23 cellular contexts compared by ENCODE assay signal in the genomic region with DNA sequence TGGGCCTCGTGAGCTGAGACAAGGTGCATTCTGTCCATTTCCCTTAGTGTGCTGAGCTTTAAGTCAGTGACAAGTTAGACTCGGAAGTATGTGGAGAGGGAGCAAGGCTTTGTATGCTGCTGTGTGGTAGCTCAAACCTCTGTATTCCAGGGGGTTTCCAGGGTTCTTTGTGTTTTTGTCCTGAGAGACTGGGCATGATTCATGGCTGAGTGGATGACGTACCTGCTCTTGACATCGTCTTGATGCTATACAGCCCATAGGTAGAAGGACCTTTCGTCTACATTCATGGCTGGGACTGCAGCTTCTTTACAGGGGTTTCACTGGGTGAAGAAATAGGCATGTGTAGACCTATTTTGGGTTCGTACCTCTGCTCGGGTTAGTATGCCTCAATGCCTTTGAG.
DNase-seq lines count a peak whose midpoint lies in the region; ATAC-seq, FAIRE-seq and TF ChIP-seq lines count a peak whose summit lies in the region.
"Had no signal": no experiment of that assay in that cellular context is flagged by ENCODE, and none has a peak within 500 bp of the region (broad histone marks: within the 10 kb centered on the region; RNA-seq: fewer than 3 reads in every experiment).

No MANE protein-coding gene starts in this region.

- peaks cover 27% of the 10 kb centered on the region for H3K4me1 ChIP-seq in foreskin keratinocyte
- H3K4me1 ChIP-seq in keratinocyte (ENCODE audit: control insufficient read depth, extremely low read depth, insufficient read depth, low read length): peaks cover 32% of the 10 kb centered on the region
- no peaks in the 10 kb centered on the region for H3K4me1 ChIP-seq in smooth muscle cell (ENCODE audit: low read depth)
- H3K4me1 ChIP-seq: A549 had no signal

- no peaks in the 10 kb centered on the region for H3K27me3 ChIP-seq in foreskin keratinocyte
- H3K27me3 ChIP-seq in keratinocyte (ENCODE audit: control insufficient read depth, extremely low read depth, insufficient read depth, low read length): no peaks in the 10 kb centered on the region
- no peaks in the 10 kb centered on the region for H3K27me3 ChIP-seq in smooth muscle cell (ENCODE audit: low read depth)
- H3K27me3 ChIP-seq: BLaER1 treated with 17β-estradiol and CSF1 and Interleukin-3, amounts not matched to agents 10 nM and 100 nM had no signal

- DNase-seq in DMS53 (lab: John Stamatoyannopoulos, UW) (peak; percentile 30), DMS53 treated with DMSO at 0.1 percent for 48 hours (lab: John Stamatoyannopoulos, UW; ENCODE audit: unreplicated experiment) (no peak), foreskin keratinocyte (peak in 1 of 2 donors; percentile 37), keratinocyte (ENCODE audit: low read depth, low spot score) (no peak), smooth muscle cell (lab: John Stamatoyannopoulos, UW; ENCODE audit: unreplicated experiment) (no peak), GM12891 (ENCODE audit: insufficient read length, low spot score) (no peak)
- no peak for DNase-seq in stimulated activated CD4-positive, alpha-beta T cell treated with anti-CD3 and anti-CD28 coated beads, Interleukin-2, amount 100 ng/mL, for 48 hours
- DNase-seq: AML-193; Caco-2; Calu3; CD4-positive, alpha-beta T cell; CD8-positive, alpha-beta T cell; DMS79 treated with DMSO at 0.1 percent for 48 hours; GF-D8 had no signal

- H3K79me2 ChIP-seq in keratinocyte (ENCODE audit: control insufficient read depth, insufficient read depth, low read length) (no peaks in the 10 kb centered on the region), smooth muscle cell (ENCODE audit: low read depth) (no peaks in the 10 kb centered on the region)

- H2AFZ ChIP-seq in keratinocyte (ENCODE audit: control insufficient read depth, low read length) (no peak overlapping the region), smooth muscle cell (ENCODE audit: low read depth) (no peak overlapping the region)

- H4K20me1 ChIP-seq in keratinocyte (ENCODE audit: control insufficient read depth, extremely low read depth, insufficient read depth, low read length): no peaks in the 10 kb centered on the region
- no peaks in the 10 kb centered on the region for H4K20me1 ChIP-seq in smooth muscle cell (ENCODE audit: low read depth)
- H4K20me1 ChIP-seq: BLaER1 treated with 17β-estradiol and CSF1 and Interleukin-3, amounts not matched to agents 10 nM and 100 nM had no signal

- no peak for TF ChIP-seq POLR2A in GM12891 (IDR thresholded peaks at IDR 0.05; ENCODE audit: low read depth, low read length)

- dilution Hi-C loops in keratinocyte (cut with MboI; ENCODE audit: extremely low pct_ligation_motif_present, low sequenced_read_pairs): no loop called here

- TF ChIP-seq CTCF in foreskin keratinocyte (conservative IDR thresholded peaks at IDR 0.05): no peak
- no peak for TF ChIP-seq CTCF in keratinocyte (optimal IDR thresholded peaks at IDR 0.05 in 1 of 3, IDR thresholded peaks at IDR 0.05 in 1 of 3, conservative IDR thresholded peaks at IDR 0.05 in 1 of 3; ENCODE audit: extremely low read depth in 1 of 3, insufficient read depth in 2 of 3, low read length in 3 of 3)
- no peak for TF ChIP-seq CTCF in smooth muscle cell (IDR thresholded peaks at IDR 0.05; ENCODE audit: borderline replicate concordance, insufficient read depth, poor library complexity, severe bottlenecking)

- no peaks in the 10 kb centered on the region for H3K36me3 ChIP-seq in keratinocyte (ENCODE audit: control insufficient read depth in 2 of 2, extremely low read depth in 1 of 2, insufficient read depth in 2 of 2, low read length in 2 of 2)
- no peaks in the 10 kb centered on the region for H3K36me3 ChIP-seq in smooth muscle cell (ENCODE audit: low read depth)
- H3K36me3 ChIP-seq: BLaER1 treated with 17β-estradiol and CSF1 and Interleukin-3, amounts not matched to agents 10 nM and 100 nM had no signal

- no peak overlapping the region for H3K9ac ChIP-seq in keratinocyte (ENCODE audit: control insufficient read depth, extremely low read depth, insufficient read depth, low read length)
- peak overlapping the region; percentile 16 for H3K9ac ChIP-seq in smooth muscle cell (ENCODE audit: low read depth)
- H3K9ac ChIP-seq: BLaER1 treated with 17β-estradiol and CSF1 and Interleukin-3, amounts not matched to agents 10 nM and 100 nM had no signal

- no peak overlapping the region for H3K4me2 ChIP-seq in keratinocyte (ENCODE audit: control insufficient read depth, extremely low read depth, insufficient read depth, low read depth, low read length)
- no peak overlapping the region for H3K4me2 ChIP-seq in smooth muscle cell
- H3K4me2 ChIP-seq: A549; BLaER1 treated with 17β-estradiol and CSF1 and Interleukin-3, amounts not matched to agents 10 nM and 100 nM had no signal

- H3K27ac ChIP-seq in foreskin keratinocyte (no peak overlapping the region), keratinocyte (ENCODE audit: control insufficient read depth, insufficient read depth, low read length) (no peak overlapping the region), smooth muscle cell (ENCODE audit: low read depth) (peak overlapping the region; percentile 71)
- H3K27ac ChIP-seq: 22Rv1; A549; BLaER1 treated with 17β-estradiol and CSF1 and Interleukin-3, amounts not matched to agents 10 nM and 100 nM; C4-2B had no signal

- H3K9me3 ChIP-seq in keratinocyte (ENCODE audit: control insufficient read depth, low read depth, low read length) (no peaks in the 10 kb centered on the region), smooth muscle cell (replicated peaks; ENCODE audit: low read depth) (no peaks in the 10 kb centered on the region)
- H3K9me3 ChIP-seq: A549 had no signal

- WGBS in smooth muscle cell (ENCODE audit: low lambda C conversion rate): 71% methylated on average over 7 of the region's 7 CpGs

- ATAC-seq in foreskin keratinocyte (peak; percentile 17), GM19467 (IDR thresholded peaks at IDR 0.05; ENCODE audit: unreplicated experiment) (no peak)
- ATAC-seq: A549; CD8-positive, alpha-beta T cell had no signal

- no peaks in the 10 kb centered on the region for H3K9me1 ChIP-seq in keratinocyte (ENCODE audit: control insufficient read depth, extremely low read depth, insufficient read depth, low read length)

- H3F3A ChIP-seq in smooth muscle cell (ENCODE audit: low read depth): no peaks in the 10 kb centered on the region

- H3K4me3 ChIP-seq in keratinocyte (ENCODE audit: control insufficient read depth in 2 of 3, extremely low read depth in 1 of 3, insufficient read depth in 2 of 3, low read depth in 1 of 3, low read length in 3 of 3): no peak overlapping the region
- H3K4me3 ChIP-seq in smooth muscle cell: no peak overlapping the region
- H3K4me3 ChIP-seq: A549; BLaER1 treated with 17β-estradiol and CSF1 and Interleukin-3, amounts not matched to agents 10 nM and 100 nM had no signal

- FAIRE-seq in keratinocyte (lab: Jason Lieb, UNC) (peak; percentile 43), GM12891 (lab: Jason Lieb, UNC) (no peak)
- FAIRE-seq: A549, D721Med, G401.6, GM12892, GM18507 had no signal

TF ChIP-seq in GM12891, 5 proteins besides CTCF, POLR2A, EP300 and RAD21:
- TF ChIP-seq SPI1 (IDR thresholded peaks at IDR 0.05; ENCODE audit: low read depth, low read length) (no peak), PAX5 (IDR thresholded peaks at IDR 0.05; ENCODE audit: insufficient read depth, low read length, severe bottlenecking) (no peak), POU2F2 (IDR thresholded peaks at IDR 0.05; ENCODE audit: low read depth, low read length) (no peak), POLR2AphosphoS5 (IDR thresholded peaks at IDR 0.05; ENCODE audit: low read depth, low read length) (no peak), TAF1 (IDR thresholded peaks at IDR 0.05; ENCODE audit: low read depth, low read length) (no peak)
